ENCODE assay signal across 8 cellular contexts in genomic region chr6:24359640-24360454, GRCh38. TPM values are rescaled to one million over a fixed set of nuclear protein-coding genes. Genes with fewer than 3 reads are reported as not detected.
DNase-seq lines count a peak whose midpoint lies in the region; ATAC-seq and TF ChIP-seq lines count a peak whose summit lies in the region.

No MANE protein-coding gene starts in this region.

- no peaks in the 10 kb centered on the region for H3K36me3 ChIP-seq in adipocyte (ENCODE audit: control insufficient read depth, insufficient read depth, low read length, severe bottlenecking)
- H3K36me3 ChIP-seq in left ventricle myocardium inferior, result no peaks in the 10 kb centered on the region
- H3K36me3 ChIP-seq in upper lobe of left lung, result no peaks in the 10 kb centered on the region

- H3K27me3 ChIP-seq in adipocyte (replicated peaks; ENCODE audit: control insufficient read depth, insufficient read depth, low read length), result peaks cover 21% of the 10 kb centered on the region
- H3K27me3 ChIP-seq in left ventricle myocardium inferior (ENCODE audit: low read depth), result peaks cover 59% of the 10 kb centered on the region
- no peaks in the 10 kb centered on the region for H3K27me3 ChIP-seq in upper lobe of left lung

- 8 to 13% methylated on average over 29 to 36 of the region's 55 CpGs for WGBS in upper lobe of left lung, 2 donors

- peaks cover 15% of the 10 kb centered on the region for H3K4me1 ChIP-seq in adipocyte (ENCODE audit: control insufficient read depth, insufficient read depth, low read length)
- H3K4me1 ChIP-seq in left ventricle myocardium inferior, result peaks cover 22% of the 10 kb centered on the region
- peaks cover 9 to 19% (median 14%) of the 10 kb centered on the region in 4 donors for H3K4me1 ChIP-seq in upper lobe of left lung

- H3K27ac ChIP-seq in left ventricle myocardium inferior (replicated peaks) (no peak overlapping the region), upper lobe of left lung (peak overlapping the region; percentile 39 to 76 (median 60))

- ATAC-seq in HG02763 (IDR thresholded peaks at IDR 0.05; ENCODE audit: unreplicated experiment), result peak; percentile 75
- ATAC-seq in upper lobe of left lung (ENCODE audit: low FRiP score in 2 of 2), result peak; percentile 85 to 92

- DNase-seq in NCI-H1417 (lab: John Stamatoyannopoulos, UW), result peak; percentile 94 to 98 (median 95)
- DNase-seq in SW 1271 (lab: John Stamatoyannopoulos, UW), result peak; percentile 25 to 54
- peak; percentile 77 for DNase-seq in adipocyte (ENCODE audit: low read depth)
- peak; percentile 33 for DNase-seq in left ventricle myocardium inferior
- peak; percentile 32 to 95 (median 73) for DNase-seq in posterior cingulate gyrus
- DNase-seq in upper lobe of left lung, result peak; percentile 79 to 98

- TF ChIP-seq EP300 in upper lobe of left lung (IDR thresholded peaks at IDR 0.05), result no peak

- peak in 1 of 4 donors; percentile 29 for TF ChIP-seq POLR2A in upper lobe of left lung (IDR thresholded peaks at IDR 0.05)

- TF ChIP-seq CTCF in GM12872 (IDR thresholded peaks at IDR 0.05; ENCODE audit: insufficient read depth, low read depth, low read length), result peak; percentile 98
- TF ChIP-seq CTCF in left ventricle myocardium inferior (IDR thresholded peaks at IDR 0.05; ENCODE audit: borderline replicate concordance), result peak; percentile 65
- TF ChIP-seq CTCF in upper lobe of left lung (IDR thresholded peaks at IDR 0.05), result peak; percentile 35 to 90 (median 66)

- peak overlapping the region; percentile 78 for H3K4me3 ChIP-seq in adipocyte (ENCODE audit: low read length)
- H3K4me3 ChIP-seq in left ventricle myocardium inferior, result peak overlapping the region; percentile 69
- peak overlapping the region; percentile 0 to 55 (median 44) for H3K4me3 ChIP-seq in upper lobe of left lung

- peak overlapping the region; percentile 56 for H3K9ac ChIP-seq in adipocyte (ENCODE audit: low read length)

- H3K9me3 ChIP-seq in adipocyte (ENCODE audit: control insufficient read depth, low read length), result no peaks in the 10 kb centered on the region
- no peaks in the 10 kb centered on the region for H3K9me3 ChIP-seq in left ventricle myocardium inferior (replicated peaks)
- no peaks in the 10 kb centered on the region for H3K9me3 ChIP-seq in upper lobe of left lung

- intact Hi-C loops in left ventricle myocardium inferior (cut with micrococcal nuclease) (no loop called here), posterior cingulate gyrus (cut with DNase I) (no loop called here)

RNA-seq across cellular contexts. Expression of gene DCDC2, which starts 2.0 kb away (rescaled TPM):
- total RNA-seq in left ventricle myocardium inferior (not detected), upper lobe of left lung (1 to 10 TPM; 7.1 to 9.4 (median 7.8) TPM)

RNA-seq across cellular contexts. Expression of gene MRS2, which starts 42.9 kb away (rescaled TPM):
- total RNA-seq in left ventricle myocardium inferior, result 44.7 TPM
- 10 to 100 TPM; 20.8 to 40.8 (median 27.4) TPM for total RNA-seq in upper lobe of left lung

Comparison
In these comparisons a context has a peak if more than half of its experiments do, and no peak if none do; other contexts are left out.
1. DNase-seq: peak in every context shown above with its lines; median percentile 95 in NCI-H1417; 88 in upper lobe of left lung; 77 in adipocyte; 73 in posterior cingulate gyrus; 40 in SW 1271; 33 in left ventricle myocardium inferior.